In genomic region chr3:142929109-142929508, GRCh38 we compare ENCODE assay signal across 8 cellular contexts. TPM values are rescaled to one million over a fixed set of nuclear protein-coding genes. Genes with fewer than 3 reads are reported as not detected.
A peak's percentile ranks its signal among the peaks of the same experiment; 100 is the strongest.
DNase-seq lines count a peak whose midpoint lies in the region; ATAC-seq, FAIRE-seq and TF ChIP-seq lines count a peak whose summit lies in the region.

No MANE protein-coding gene starts in this region.

- ATAC-seq in GM18508 (IDR thresholded peaks at IDR 0.05; ENCODE audit: insufficient read depth, unreplicated experiment) (peak; percentile 64), HG03442 (IDR thresholded peaks at IDR 0.05; ENCODE audit: unreplicated experiment) (no peak)

- H3K9me3 ChIP-seq in AG04450 (ENCODE audit: control insufficient read depth, insufficient read depth, low read length) (no peaks in the 10 kb centered on the region), esophagus muscularis mucosa (no peaks in the 10 kb centered on the region), small intestine (ENCODE audit: control insufficient read depth, low read depth) (no peaks in the 10 kb centered on the region)

- intact Hi-C loops in esophagus muscularis mucosa (cut with DNase I), result no loop called here

- no peak for DNase-seq in AG04450 (ENCODE audit: low read depth, low spot score)
- peak; percentile 43 for DNase-seq in LoVo (ENCODE audit: low spot score)
- peak; percentile 10 for DNase-seq in T follicular helper cell (ENCODE audit: low read depth)
- DNase-seq in esophagus muscularis mucosa (ENCODE audit: extremely low spot score), result no peak
- DNase-seq in small intestine, result peak; percentile 66
- no peak for DNase-seq in NCI-H1092 (lab: John Stamatoyannopoulos, UW)

- TF ChIP-seq CTCF in AG04450 (IDR thresholded peaks at IDR 0.05; ENCODE audit: low read depth, low read length) (peak; percentile 50), esophagus muscularis mucosa (IDR thresholded peaks at IDR 0.05) (peak in 2 of 3 experiments; percentile 9 to 33)

- 13% methylated on average over 3 of the region's 3 CpGs for whole genome bisulfite sequencing in esophagus muscularis mucosa
- WGBS in small intestine, 3 donors, result 10 to 34% (median 19%) methylated on average over 3 of the region's 3 CpGs

- no peak overlapping the region for H3K4me3 ChIP-seq in AG04450 (ENCODE audit: low read depth, low read length)
- H3K4me3 ChIP-seq in esophagus muscularis mucosa, result no peak overlapping the region
- no peak overlapping the region for H3K4me3 ChIP-seq in small intestine (ENCODE audit: low read depth in 1 of 2, low read length in 2 of 2)

- no peak for TF ChIP-seq POLR2A in esophagus muscularis mucosa (IDR thresholded peaks at IDR 0.05; ENCODE audit: low read depth)

- H3K36me3 ChIP-seq in esophagus muscularis mucosa (no peaks in the 10 kb centered on the region), small intestine (ENCODE audit: control insufficient read depth in 2 of 2, insufficient read depth in 2 of 2, low read length in 2 of 2) (no peaks in the 10 kb centered on the region)

- FAIRE-seq in small intestine (lab: Jason Lieb, UNC), result no peak

- POLR2A ChIA-PET in AG04450 (lab: Yijun Ruan, JAX), result no interaction called here

- no peak for TF ChIP-seq EP300 in esophagus muscularis mucosa (IDR thresholded peaks at IDR 0.05)

- H3K27ac ChIP-seq in AG04450 (ENCODE audit: low read depth, low read length), result no peak overlapping the region
- no peak overlapping the region for H3K27ac ChIP-seq in esophagus muscularis mucosa (replicated peaks in 1 of 4)
- H3K27ac ChIP-seq in small intestine (ENCODE audit: low read depth in 1 of 2, low read length in 1 of 2), result no peak overlapping the region

- H3K27me3 ChIP-seq in AG04450 (ENCODE audit: control insufficient read depth, insufficient read depth, low read length) (peaks cover 6% of the 10 kb centered on the region), esophagus muscularis mucosa (peaks cover 0 to 5% (median 0%) of the 10 kb centered on the region in 4 donors), small intestine (ENCODE audit: control insufficient read depth in 2 of 2, insufficient read depth in 2 of 2, low read length in 2 of 2) (peaks cover 0 to 6% of the 10 kb centered on the region in 2 donors)

- CTCF ChIA-PET in AG04450 (lab: Charles Lee), result interaction anchor here (1.0 to 1.1 kb wide), 2 partner anchors 58 to 61 kb away, joined by 3 to 6 read pairs; no protein-coding TSS in a partner anchor

- H3K4me1 ChIP-seq in esophagus muscularis mucosa, result no peaks in the 10 kb centered on the region
- no peaks in the 10 kb centered on the region for H3K4me1 ChIP-seq in small intestine (ENCODE audit: control insufficient read depth in 2 of 2, insufficient read depth in 1 of 2, low read depth in 1 of 2, low read length in 1 of 2)

RNA-seq across cellular contexts. Expression of gene PAQR9, which starts 34.4 kb away (rescaled TPM):
- polyA plus RNA-seq in AG04450 (2011; rRNA removed) (not detected in 2 replicates), small intestine (not detected)
- polyA minus RNA-seq in AG04450 (2011; rRNA and poly(A)+ RNA removed), result not detected in 2 replicates
- total RNA-seq in esophagus muscularis mucosa, result not detected

RNA-seq across cellular contexts. Expression of gene PCOLCE2, which starts 40.2 kb away (rescaled TPM):
- polyA plus RNA-seq in AG04450 (2011; rRNA removed) (0.96 and 1.1 TPM in 2 replicates), small intestine (1 to 10 TPM in 2 of 3 donors, not detected in 1; 2.2 to 6.1 TPM)
- 0.56 and 1.9 TPM in 2 replicates for polyA minus RNA-seq in AG04450 (2011; rRNA and poly(A)+ RNA removed)
- total RNA-seq in esophagus muscularis mucosa, result 10 to 100 TPM; 48.2 to 76.0 (median 54.6) TPM

Comparison
In these comparisons a context has a peak if more than half of its experiments do, and no peak if none do; other contexts are left out.
1. DNase-seq: peak in LoVo (single experiment), T follicular helper cell (single experiment) and small intestine (single experiment); none in AG04450 (single experiment), esophagus muscularis mucosa (single experiment) and NCI-H1092 (single experiment).